Comparison of ENCODE assay signal across 26 cellular contexts in the genomic region with DNA sequence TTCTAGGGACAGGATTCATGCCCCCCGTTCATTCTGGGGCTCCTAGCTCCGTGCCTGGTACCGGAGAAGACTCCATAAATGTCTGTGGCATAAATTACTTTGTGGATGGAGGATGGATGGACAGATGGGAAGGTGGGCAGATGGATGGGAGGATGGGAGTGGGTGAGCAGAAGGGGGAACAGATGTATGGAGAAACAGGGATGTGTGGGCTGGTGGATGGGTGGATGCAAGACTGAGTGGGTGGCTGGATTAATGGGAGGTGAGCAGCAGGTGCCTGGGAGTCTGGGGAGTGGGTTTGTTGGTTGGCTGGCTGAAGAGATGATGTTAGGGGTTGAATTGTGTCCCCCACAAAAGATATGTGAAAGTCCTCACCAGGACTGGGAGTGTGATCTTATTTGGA. TPM values are rescaled to one million over a fixed set of nuclear protein-coding genes. Genes with fewer than 3 reads are reported as not detected.
DNase-seq lines count a peak whose midpoint lies in the region; ATAC-seq and TF ChIP-seq lines count a peak whose summit lies in the region.
"Had no signal": no experiment of that assay in that cellular context is flagged by ENCODE, and none has a peak within 500 bp of the region (broad histone marks: within the 10 kb centered on the region; RNA-seq: fewer than 3 reads in every experiment).

No MANE protein-coding gene starts in this region.

- H3K9me3 ChIP-seq in naive thymus-derived CD4-positive, alpha-beta T cell (ENCODE audit: control insufficient read depth in 2 of 3, low read length in 3 of 3) = no peaks in the 10 kb centered on the region
- H3K9me3 ChIP-seq in CD8-positive, alpha-beta memory T cell (ENCODE audit: low read length) = no peaks in the 10 kb centered on the region
- H3K9me3 ChIP-seq in left ventricle myocardium inferior (replicated peaks) = no peaks in the 10 kb centered on the region
- H3K9me3 ChIP-seq: A549, BE2C, Caco-2, Peyer's patch, SJCRH30 had no signal

- peaks cover 3 to 25% of the 10 kb centered on the region in 2 donors for H3K4me1 ChIP-seq in naive thymus-derived CD4-positive, alpha-beta T cell (ENCODE audit: control insufficient read depth in 2 of 2, insufficient read depth in 2 of 2, low read length in 2 of 2)
- peaks cover 19% of the 10 kb centered on the region for H3K4me1 ChIP-seq in CD8-positive, alpha-beta memory T cell (ENCODE audit: insufficient read depth, low read length)
- no peaks in the 10 kb centered on the region for H3K4me1 ChIP-seq in left ventricle myocardium inferior
- H3K4me1 ChIP-seq: Peyer's patch had no signal

- CTCF ChIA-PET in naive thymus-derived CD4-positive, alpha-beta T cell (lab: Charles Lee) = no interaction called here
- CTCF ChIA-PET in CD8-positive, alpha-beta memory T cell (lab: Charles Lee) = no interaction called here
- CTCF ChIA-PET in activated CD4-positive, alpha-beta memory T cell treated with anti-CD3 and anti-CD28 coated beads, Interleukin-2, amount 10 ng/mL, durations not matched to agents 7 days and 5 days (lab: Charles Lee) = interaction anchor here (1.1 kb wide), 1 partner anchor 88 kb away, joined by 3 read pairs; no protein-coding TSS in a partner anchor

- H3K9me3 Mint-ChIP-seq in naive thymus-derived CD4-positive, alpha-beta T cell = no peaks in the 10 kb centered on the region
- no peaks in the 10 kb centered on the region for H3K9me3 Mint-ChIP-seq in CD8-positive, alpha-beta memory T cell
- no peaks in the 10 kb centered on the region for H3K9me3 Mint-ChIP-seq in activated CD4-positive, alpha-beta memory T cell treated with anti-CD3 and anti-CD28 coated beads, Interleukin-2, amount 10 ng/mL, durations not matched to agents 7 days and 5 days
- H3K9me3 Mint-ChIP-seq: CD4-positive, alpha-beta T cell had no signal

- H3K4me1 Mint-ChIP-seq in naive thymus-derived CD4-positive, alpha-beta T cell = peaks cover 10 to 42% (median 33%) of the 10 kb centered on the region in 7 donors
- H3K4me1 Mint-ChIP-seq in CD8-positive, alpha-beta memory T cell = peaks cover 3 to 22% (median 21%) of the 10 kb centered on the region in 3 donors
- peaks cover 8% of the 10 kb centered on the region for H3K4me1 Mint-ChIP-seq in activated CD4-positive, alpha-beta memory T cell treated with anti-CD3 and anti-CD28 coated beads, Interleukin-2, amount 10 ng/mL, durations not matched to agents 7 days and 5 days

- POLR2A ChIA-PET in naive thymus-derived CD4-positive, alpha-beta T cell (lab: Charles Lee) = interaction anchor here (1.2 to 3.6 kb wide), 2 partner anchors 11 to 17 kb away, joined by 4 to 12 read pairs; no protein-coding TSS in a partner anchor
- POLR2A ChIA-PET in CD8-positive, alpha-beta memory T cell (lab: Charles Lee) = no interaction called here
- POLR2A ChIA-PET in activated CD4-positive, alpha-beta memory T cell treated with anti-CD3 and anti-CD28 coated beads, Interleukin-2, amount 10 ng/mL, durations not matched to agents 7 days and 5 days (lab: Charles Lee) = no interaction called here

- H3K4me3 Mint-ChIP-seq in naive thymus-derived CD4-positive, alpha-beta T cell = no peak overlapping the region
- H3K4me3 Mint-ChIP-seq in CD8-positive, alpha-beta memory T cell = no peak overlapping the region
- H3K4me3 Mint-ChIP-seq in activated CD4-positive, alpha-beta memory T cell treated with anti-CD3 and anti-CD28 coated beads, Interleukin-2, amount 10 ng/mL, durations not matched to agents 7 days and 5 days = no peak overlapping the region
- H3K4me3 Mint-ChIP-seq: CD4-positive, alpha-beta T cell had no signal

- H3K27me3 Mint-ChIP-seq in naive thymus-derived CD4-positive, alpha-beta T cell = peaks cover 0 to 17% (median 0%) of the 10 kb centered on the region in 5 donors
- no peaks in the 10 kb centered on the region for H3K27me3 Mint-ChIP-seq in CD8-positive, alpha-beta memory T cell
- H3K27me3 Mint-ChIP-seq in activated CD4-positive, alpha-beta memory T cell treated with anti-CD3 and anti-CD28 coated beads, Interleukin-2, amount 10 ng/mL, durations not matched to agents 7 days and 5 days = peaks cover 8% of the 10 kb centered on the region
- H3K27me3 Mint-ChIP-seq: CD4-positive, alpha-beta T cell had no signal

- H3K27ac Mint-ChIP-seq in naive thymus-derived CD4-positive, alpha-beta T cell = peak overlapping the region in 6 of 9 donors; percentile 24 to 75 (median 55)
- H3K27ac Mint-ChIP-seq in CD8-positive, alpha-beta memory T cell = peak overlapping the region in 2 of 8 donors; percentile 22 to 57
- H3K27ac Mint-ChIP-seq in activated CD4-positive, alpha-beta memory T cell treated with anti-CD3 and anti-CD28 coated beads, Interleukin-2, amount 10 ng/mL, durations not matched to agents 7 days and 5 days = no peak overlapping the region
- H3K27ac Mint-ChIP-seq: CD4-positive, alpha-beta T cell had no signal

- TF ChIP-seq CTCF in left ventricle myocardium inferior (IDR thresholded peaks at IDR 0.05; ENCODE audit: borderline replicate concordance) = no peak

- intact Hi-C loops in naive thymus-derived CD4-positive, alpha-beta T cell (cut with micrococcal nuclease) = no loop called here
- intact Hi-C loops in left ventricle myocardium inferior (cut with micrococcal nuclease) = no loop called here

- ATAC-seq in naive thymus-derived CD4-positive, alpha-beta T cell = no peak
- ATAC-seq: A549, HCT116 had no signal

- peaks cover 0 to 42% (median 0%) of the 10 kb centered on the region in 3 experiments for H3K36me3 ChIP-seq in naive thymus-derived CD4-positive, alpha-beta T cell (ENCODE audit: control insufficient read depth in 2 of 3, insufficient read depth in 3 of 3, low read length in 3 of 3)
- H3K36me3 ChIP-seq in CD8-positive, alpha-beta memory T cell (ENCODE audit: insufficient read depth, low read length) = no peaks in the 10 kb centered on the region
- no peaks in the 10 kb centered on the region for H3K36me3 ChIP-seq in left ventricle myocardium inferior
- H3K36me3 ChIP-seq: Peyer's patch had no signal

- DNase-seq in DMS 273 (lab: John Stamatoyannopoulos, UW; ENCODE audit: unreplicated experiment) = peak; percentile 79
- peak; percentile 72 for DNase-seq in NCI-H1694 (lab: John Stamatoyannopoulos, UW)
- DNase-seq in NCI-H82 (lab: John Stamatoyannopoulos, UW) = peak; percentile 77
- DNase-seq in naive thymus-derived CD4-positive, alpha-beta T cell = no peak
- no peak for DNase-seq in CD8-positive, alpha-beta memory T cell
- DNase-seq in SHP77 treated with DMSO at 0.1 percent for 48 hours (lab: John Stamatoyannopoulos, UW) = no peak
- DNase-seq in left ventricle myocardium inferior = no peak
- no peak for DNase-seq in activated CD4-positive, alpha-beta memory T cell treated with anti-CD3 and anti-CD28 coated beads, Interleukin-2, amount 10 ng/mL, durations not matched to agents 7 days and 5 days
- DNase-seq: BE2C; Caco-2; CD4-positive, alpha-beta T cell; DMS153; GF-D8; Karpas-422; MV-4-11; NCI-H1105 treated with DMSO at 0.1 percent for 48 hours; NCI-H2081 treated with DMSO at 0.1 percent for 48 hours; NCI-H446 treated with DMSO at 0.1 percent for 48 hours; NCI-H748 treated with DMSO at 0.1 percent for 48 hours; Peyer's patch had no signal

- H3K27ac ChIP-seq in naive thymus-derived CD4-positive, alpha-beta T cell (ENCODE audit: low read depth, low read length) = no peak overlapping the region
- H3K27ac ChIP-seq in CD8-positive, alpha-beta memory T cell (ENCODE audit: low read depth, low read length) = no peak overlapping the region
- no peak overlapping the region for H3K27ac ChIP-seq in left ventricle myocardium inferior (replicated peaks)
- H3K27ac ChIP-seq: A549, Peyer's patch, SJCRH30 had no signal

- H3K4me3 ChIP-seq in naive thymus-derived CD4-positive, alpha-beta T cell (ENCODE audit: low read length) = no peak overlapping the region
- H3K4me3 ChIP-seq in CD8-positive, alpha-beta memory T cell (ENCODE audit: low read length) = no peak overlapping the region
- H3K4me3 ChIP-seq in left ventricle myocardium inferior = no peak overlapping the region
- H3K4me3 ChIP-seq: A549, Peyer's patch, SJCRH30 had no signal

- peaks cover 0 to 31% (median 13%) of the 10 kb centered on the region in 5 donors for H3K36me3 Mint-ChIP-seq in naive thymus-derived CD4-positive, alpha-beta T cell
- peaks cover 0 to 2% (median 2%) of the 10 kb centered on the region in 3 donors for H3K36me3 Mint-ChIP-seq in CD8-positive, alpha-beta memory T cell
- H3K36me3 Mint-ChIP-seq in activated CD4-positive, alpha-beta memory T cell treated with anti-CD3 and anti-CD28 coated beads, Interleukin-2, amount 10 ng/mL, durations not matched to agents 7 days and 5 days (ENCODE audit: low read depth) = no peaks in the 10 kb centered on the region

- H3K27me3 ChIP-seq in naive thymus-derived CD4-positive, alpha-beta T cell (ENCODE audit: control insufficient read depth in 2 of 2, insufficient read depth in 2 of 2, low read length in 2 of 2) = no peaks in the 10 kb centered on the region
- no peaks in the 10 kb centered on the region for H3K27me3 ChIP-seq in CD8-positive, alpha-beta memory T cell (ENCODE audit: insufficient read depth, low read length, poor library complexity, severe bottlenecking)
- peaks cover 39% of the 10 kb centered on the region for H3K27me3 ChIP-seq in left ventricle myocardium inferior (ENCODE audit: low read depth)
- H3K27me3 ChIP-seq: BE2C, Peyer's patch, SJCRH30 had no signal

RNA-seq across cellular contexts. Expression of a gene that starts 43.5 kb away (rescaled TPM):
- total RNA-seq in naive thymus-derived CD4-positive, alpha-beta T cell = 10 to 100 TPM in 3 of 5 experiments, 1 to 10 TPM in 1, under 1 TPM in 1; 0.73 to 27.2 (median 16.5) TPM
- polyA plus RNA-seq in naive thymus-derived CD4-positive, alpha-beta T cell = 10 to 100 TPM; 10.2 to 11.0 TPM
- total RNA-seq in CD8-positive, alpha-beta memory T cell = 1 to 10 TPM; 1.3 to 2.0 TPM
- 1.8 TPM for polyA plus RNA-seq in CD8-positive, alpha-beta memory T cell
- 0.63 TPM for total RNA-seq in left ventricle myocardium inferior
- total RNA-seq in activated CD4-positive, alpha-beta memory T cell treated with anti-CD3 and anti-CD28 coated beads, Interleukin-2, amount 10 ng/mL, durations not matched to agents 7 days and 5 days = under 1 TPM; 0.50 to 0.88 TPM

RNA-seq across cellular contexts. Expression of a gene that starts 58.5 kb away (rescaled TPM):
- total RNA-seq in naive thymus-derived CD4-positive, alpha-beta T cell = 1 to 10 TPM in 1 of 5 experiments, under 1 TPM in 3, not detected in 1; 0.08 to 1.2 (median 0.14) TPM
- polyA plus RNA-seq in naive thymus-derived CD4-positive, alpha-beta T cell = under 1 TPM; 0.14 to 0.38 TPM
- total RNA-seq in CD8-positive, alpha-beta memory T cell = not detected
- polyA plus RNA-seq in CD8-positive, alpha-beta memory T cell = not detected
- total RNA-seq in left ventricle myocardium inferior = not detected
- total RNA-seq in activated CD4-positive, alpha-beta memory T cell treated with anti-CD3 and anti-CD28 coated beads, Interleukin-2, amount 10 ng/mL, durations not matched to agents 7 days and 5 days = not detected
- total RNA-seq: Caco-2, H1, M059J, OCI-LY7, Peyer's patch had no signal
- polyA plus RNA-seq: A549 had no signal

Comparison
In these comparisons a context has a peak if more than half of its experiments do, and no peak if none do; other contexts are left out.
1. DNase-seq: peak in DMS 273 (single experiment), NCI-H1694 (single experiment) and NCI-H82 (single experiment); none in naive thymus-derived CD4-positive, alpha-beta T cell (0 of 9), CD8-positive, alpha-beta memory T cell (0 of 5), SHP77 treated with DMSO at 0.1 percent for 48 hours (single experiment), left ventricle myocardium inferior (single experiment) and activated CD4-positive, alpha-beta memory T cell treated with anti-CD3 and anti-CD28 coated beads, Interleukin-2, amount 10 ng/mL, durations not matched to agents 7 days and 5 days (single experiment).